Comparison of ENCODE assay signal across 7 cellular contexts in genomic region chr2:11088821-11089220, GRCh38.
DNase-seq lines count a peak whose midpoint lies in the region; ATAC-seq and TF ChIP-seq lines count a peak whose summit lies in the region.
"Not testable (repeated sequence)": the region's sequence is repeated elsewhere in the genome, so short reads cannot be mapped to it uniquely, and the experiment has no call there.

No MANE protein-coding gene starts in this region.

- H3K4me1 ChIP-seq in right atrium auricular region, upper lobe of right lung: not testable (repeated sequence)

- peaks cover 26% of the 10 kb centered on the region for H3K27me3 Mint-ChIP-seq in osteocyte (ENCODE audit: unreplicated experiment)

- intact Hi-C loops in upper lobe of right lung (cut with DNase I) = not testable (repeated sequence)

- H3K4me3 Mint-ChIP-seq in osteocyte (ENCODE audit: unreplicated experiment) = not testable (repeated sequence)

- TF ChIP-seq CTCF in coronary artery (IDR thresholded peaks at IDR 0.05); right atrium auricular region (IDR thresholded peaks at IDR 0.05); osteocyte (IDR thresholded peaks at IDR 0.05); upper lobe of right lung (IDR thresholded peaks at IDR 0.05): not testable (repeated sequence)

- not testable (repeated sequence) for ATAC-seq in upper lobe of right lung

- H3K4me1 Mint-ChIP-seq in osteocyte (ENCODE audit: unreplicated experiment) = not testable (repeated sequence)

- not testable (repeated sequence) for H3K9me3 ChIP-seq in right atrium auricular region, upper lobe of right lung

- H3K36me3 Mint-ChIP-seq in osteocyte (ENCODE audit: unreplicated experiment) = not testable (repeated sequence)

- not testable (repeated sequence) for H3K4me3 ChIP-seq in coronary artery, right atrium auricular region, upper lobe of right lung

- not testable (repeated sequence) for H3K9me3 Mint-ChIP-seq in osteocyte (ENCODE audit: unreplicated experiment)

- H3K27ac ChIP-seq in coronary artery, right atrium auricular region, upper lobe of right lung: not testable (repeated sequence)

- H3K36me3 ChIP-seq in right atrium auricular region, upper lobe of right lung: not testable (repeated sequence)

- not testable (repeated sequence) for H3K27ac Mint-ChIP-seq in osteocyte (ENCODE audit: unreplicated experiment)

- DNase-seq in activated CD8-positive, alpha-beta memory T cell treated with anti-CD3 and anti-CD28 coated beads for 24 hours = peak; percentile 37
- DNase-seq in activated CD8-positive, alpha-beta memory T cell treated with anti-CD3 and anti-CD28 coated beads, Interleukin-2, amount 50 U/mL, for 48 hours = peak; percentile 7
- DNase-seq in coronary artery (ENCODE audit: low spot score) (peak; percentile 7), right atrium auricular region (ENCODE audit: low spot score) (peak; percentile 18), mesenteric fat pad (ENCODE audit: low spot score) (peak; percentile 45), osteocyte (ENCODE audit: extremely low spot score, unreplicated experiment) (peak; percentile 59), upper lobe of right lung (peak; percentile 19)

- not testable (repeated sequence) for H3K27me3 ChIP-seq in right atrium auricular region, upper lobe of right lung

Comparison
In these comparisons a context has a peak if more than half of its experiments do, and no peak if none do; other contexts are left out.
1. DNase-seq: peak in every context shown above with its lines; median percentile 59 in osteocyte; 45 in mesenteric fat pad; 37 in activated CD8-positive, alpha-beta memory T cell treated with anti-CD3 and anti-CD28 coated beads for 24 hours; 19 in upper lobe of right lung; 18 in right atrium auricular region; 7 in activated CD8-positive, alpha-beta memory T cell treated with anti-CD3 and anti-CD28 coated beads, Interleukin-2, amount 50 U/mL, for 48 hours; 7 in coronary artery.